In the genomic region with DNA sequence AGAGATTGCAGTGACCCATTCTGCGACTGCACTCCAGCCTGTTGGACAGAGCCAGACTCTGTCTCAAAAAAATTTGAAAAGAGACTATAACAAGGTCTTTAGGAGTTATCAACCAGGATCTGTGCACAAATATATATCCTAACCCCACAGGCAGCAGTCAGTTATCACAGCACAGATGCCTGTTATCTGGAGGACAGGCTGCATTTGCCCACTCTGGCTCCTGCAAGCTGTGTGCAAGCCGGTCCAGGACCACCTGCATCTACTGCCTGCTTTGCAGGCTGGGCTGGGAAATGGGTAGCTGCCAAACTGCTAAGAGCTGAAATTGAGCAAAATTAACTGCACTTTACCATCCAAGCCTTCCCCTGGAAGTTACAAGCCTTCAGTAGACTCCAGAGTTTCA, we compare ENCODE assay signal across 25 cellular contexts. TPM values are rescaled to one million over a fixed set of nuclear protein-coding genes. Genes with fewer than 3 reads are reported as not detected.
DNase-seq lines count a peak whose midpoint lies in the region; ATAC-seq, FAIRE-seq and TF ChIP-seq lines count a peak whose summit lies in the region.
"Had no signal": no experiment of that assay in that cellular context is flagged by ENCODE, and none has a peak within 500 bp of the region (broad histone marks: within the 10 kb centered on the region; RNA-seq: fewer than 3 reads in every experiment).

No MANE protein-coding gene starts in this region.

- H3K27me3 ChIP-seq in HepG2 (ENCODE audit: control insufficient read depth in 1 of 2, insufficient read depth in 2 of 2, low read length in 2 of 2) (no peaks in the 10 kb centered on the region), right lobe of liver (no peaks in the 10 kb centered on the region), K562 (ENCODE audit: control insufficient read depth in 2 of 2, insufficient read depth in 2 of 2, low read length in 2 of 2) (no peaks in the 10 kb centered on the region), neuronal stem cell (ENCODE audit: control insufficient read depth in 3 of 3, insufficient read depth in 3 of 3, low read depth in 1 of 3, low read length in 3 of 3) (no peaks in the 10 kb centered on the region)
- H3K27me3 ChIP-seq: BLaER1 had no signal

- TF ChIP-seq EP300 in HepG2 (IDR thresholded peaks at IDR 0.05; ENCODE audit: low read depth in 2 of 2, low read length in 2 of 2) (no peak), HepG2 (CRISPR knock-in tag; IDR thresholded peaks at IDR 0.05; ENCODE audit: borderline replicate concordance) (no peak), K562 (IDR thresholded peaks at IDR 0.05; ENCODE audit: low read length) (peak; percentile 48; the same call in 1 of the 2 replicates)

- H3K27ac ChIP-seq in HepG2 (ENCODE audit: extremely low read length, insufficient read depth, low read length) (peak overlapping the region; percentile 67), right lobe of liver (no peak overlapping the region), RWPE1 (peak overlapping the region; percentile 39), K562 (ENCODE audit: extremely low read depth, low read depth, low read length) (peak overlapping the region; percentile 32; the same call in 1 of the 3 replicates), neuronal stem cell (replicated peaks; ENCODE audit: low read length) (no peak overlapping the region)
- H3K27ac ChIP-seq: BLaER1, PC-9 had no signal

- H3K4me3 ChIP-seq in HepG2 (replicated peaks in 1 of 3; ENCODE audit: insufficient read depth in 1 of 3, low read depth in 2 of 3, low read length in 3 of 3) (no peak overlapping the region), right lobe of liver (no peak overlapping the region), K562 (no peak overlapping the region), neuronal stem cell (ENCODE audit: low read length in 2 of 2) (no peak overlapping the region)
- H3K4me3 ChIP-seq: BLaER1, PC-9 had no signal

- no peaks in the 10 kb centered on the region for H4K20me1 ChIP-seq in HepG2 (ENCODE audit: insufficient read depth, low read length)
- H4K20me1 ChIP-seq in K562 (replicated peaks; ENCODE audit: control insufficient read depth, insufficient read depth, low read length), result no peaks in the 10 kb centered on the region
- H4K20me1 ChIP-seq: BLaER1 had no signal

- H3K36me3 ChIP-seq in HepG2 (replicated peaks in 1 of 2; ENCODE audit: control insufficient read depth in 1 of 2, insufficient read depth in 2 of 2, low read length in 2 of 2) (no peaks in the 10 kb centered on the region), right lobe of liver (no peaks in the 10 kb centered on the region), K562 (ENCODE audit: control insufficient read depth, insufficient read depth, low read length) (no peaks in the 10 kb centered on the region), neuronal stem cell (replicated peaks in 1 of 2; ENCODE audit: control insufficient read depth in 2 of 2, insufficient read depth in 2 of 2, low read length in 2 of 2) (no peaks in the 10 kb centered on the region)
- H3K36me3 ChIP-seq: BLaER1 had no signal

- no peak overlapping the region for H3K14ac ChIP-seq in neuronal stem cell (ENCODE audit: low read length)

- H3K9me1 ChIP-seq in K562 (ENCODE audit: control insufficient read depth, insufficient read depth, low read length), result no peaks in the 10 kb centered on the region

- H3K9ac ChIP-seq in HepG2 (ENCODE audit: insufficient read depth, low read depth, low read length), result no peak overlapping the region
- peak overlapping the region in 1 of 2 experiments; percentile 73; a peak in 1 of 4 replicates for H3K9ac ChIP-seq in K562 (ENCODE audit: insufficient read depth in 1 of 2, low read depth in 2 of 2, low read length in 2 of 2)
- H3K9ac ChIP-seq in neuronal stem cell (ENCODE audit: low read depth, low read length, poor library complexity), result no peak overlapping the region
- H3K9ac ChIP-seq: BLaER1 had no signal

- no peak overlapping the region for H3K4ac ChIP-seq in neuronal stem cell (ENCODE audit: low read length)

- H2AFZ ChIP-seq in HepG2 (ENCODE audit: low read length) (no peak overlapping the region), K562 (ENCODE audit: low read depth, low read length) (no peak overlapping the region), neuronal stem cell (ENCODE audit: low read length) (no peak overlapping the region)
- H2AFZ ChIP-seq: PC-9 had no signal

- H4K8ac ChIP-seq in neuronal stem cell (ENCODE audit: low read depth, low read length), result no peak overlapping the region

- H2BK120ac ChIP-seq in neuronal stem cell (ENCODE audit: low read depth, low read length), result no peak overlapping the region

- no peak overlapping the region for H3K18ac ChIP-seq in neuronal stem cell (ENCODE audit: low read length)

- ATAC-seq in HepG2 (no peak), right lobe of liver (no peak), K562 (peak; percentile 18), GM19328 (IDR thresholded peaks at IDR 0.05; ENCODE audit: unreplicated experiment) (no peak)

- H3K4me2 ChIP-seq in HepG2 (ENCODE audit: low read depth, low read length), result no peak overlapping the region
- H3K4me2 ChIP-seq in K562 (ENCODE audit: insufficient read depth, low read length), result peak overlapping the region; percentile 27; the same call in 1 of the 2 replicates
- no peak overlapping the region for H3K4me2 ChIP-seq in neuronal stem cell (ENCODE audit: insufficient read depth, low read length, poor library complexity, severe bottlenecking)
- H3K4me2 ChIP-seq: BLaER1, PC-9 had no signal

- intact Hi-C loops in HepG2 (cut with micrococcal nuclease; ENCODE audit: unreplicated experiment) (no loop called here), right lobe of liver (cut with DNase I) (no loop called here), K562 (cut with micrococcal nuclease) (no loop called here)

- DNase-seq in HepG2 (ENCODE audit: low spot score), result no peak
- DNase-seq in right lobe of liver, result no peak
- no peak for DNase-seq in RWPE1 (ENCODE audit: low spot score)
- peak in 1 of 4 experiments; percentile 62 for DNase-seq in K562 (ENCODE audit: extremely low read depth in 1 of 4, low spot score in 3 of 4)
- no peak for DNase-seq in neuronal stem cell (ENCODE audit: low spot score)
- no peak for DNase-seq in NCI-H524 (lab: John Stamatoyannopoulos, UW)
- DNase-seq in NCI-H524 treated with DMSO at 0.1 percent for 48 hours (lab: John Stamatoyannopoulos, UW), result no peak
- DNase-seq: ACHN; CD4-positive, CD25-positive, alpha-beta regulatory T cell; DMS153; DND-41; NCI-H1092 treated with DMSO at 0.1 percent for 48 hours; NCI-H1436; NCI-H187; NCI-H2081 treated with DMSO at 0.1 percent for 48 hours; NCI-H2171; NCI-H226; NCI-H510A; NCI-H774; NK-92 treated with Interleukin-12 subunit alpha and Interleukin-12 subunit beta, amount 100 ng/mL, for 24 hours; PC-9; SHP77 treated with DMSO at 0.1 percent for 48 hours had no signal

- H3K4me1 ChIP-seq in HepG2 (ENCODE audit: insufficient read depth, low read length) (peaks cover 92% of the 10 kb centered on the region), right lobe of liver (no peaks in the 10 kb centered on the region), K562 (replicated peaks in 1 of 2; ENCODE audit: control insufficient read depth in 2 of 2, insufficient read depth in 2 of 2, low read length in 2 of 2) (peaks cover 35 to 40% of the 10 kb centered on the region in 2 experiments), neuronal stem cell (ENCODE audit: control insufficient read depth in 2 of 2, insufficient read depth in 1 of 2, low read depth in 1 of 2, low read length in 2 of 2) (peaks cover 0 to 10% of the 10 kb centered on the region in 2 donors)

- in situ Hi-C loops in HepG2 (cut with HindIII; ENCODE audit: extremely low pct_ligation_motif_present, low pct_unique_long_range_greater_than_20kb) (no loop called here), K562 (cut with MboI) (no loop called here)

- FAIRE-seq in HepG2 (lab: Jason Lieb, UNC) (no peak), K562 (lab: Jason Lieb, UNC) (peak; percentile 77)
- FAIRE-seq: GM19239 had no signal

- H2BK5ac ChIP-seq in neuronal stem cell (ENCODE audit: low read length), result no peak overlapping the region

- no peak overlapping the region for H3K23ac ChIP-seq in neuronal stem cell (ENCODE audit: low read depth, low read length, poor library complexity)

- H2BK15ac ChIP-seq in neuronal stem cell (ENCODE audit: low read length), result no peak overlapping the region

- no peak overlapping the region for H4K91ac ChIP-seq in neuronal stem cell (ENCODE audit: low read depth, low read length, poor library complexity)

- TF ChIP-seq RAD21 in HepG2 (CRISPR knock-in tag; IDR thresholded peaks at IDR 0.05) (no peak), K562 (CRISPR knock-in tag; conservative IDR thresholded peaks at IDR 0.05 in 1 of 2, IDR thresholded peaks at IDR 0.05 in 1 of 2) (no peak)

- POLR2A ChIA-PET in HepG2 (lab: Yijun Ruan, JAX) (interaction anchor here (3.3 kb wide), 1 partner anchor 31 kb away, joined by 11 read pairs; no protein-coding TSS in a partner anchor), RWPE1 (lab: Yijun Ruan, JAX; ENCODE audit: low non-redundant PET) (no interaction called here), K562 (lab: Yijun Ruan, JAX) (interaction anchor here (0.6 to 1.9 kb wide), 7 partner anchors 9 to 249 kb away, joined by 3 to 10 read pairs (median 5); no protein-coding TSS in a partner anchor)

- H2BK12ac ChIP-seq in neuronal stem cell (ENCODE audit: low read length), result no peak overlapping the region

- H2AK5ac ChIP-seq in neuronal stem cell (ENCODE audit: low read depth, low read length), result peak overlapping the region; percentile 32

- CTCF ChIA-PET in HepG2 (lab: Yijun Ruan, JAX; ENCODE audit: low intra/inter-chr PET ratio, low total read pairs) (no interaction called here), RWPE1 (lab: Yijun Ruan, JAX) (interaction anchor here (0.7 to 1.3 kb wide), 2 partner anchors 46 to 728 kb away, joined by 4 to 5 read pairs; no protein-coding TSS in a partner anchor), K562 (lab: Yijun Ruan, JAX; ENCODE audit: low intra/inter-chr PET ratio) (no interaction called here)

- H3K79me2 ChIP-seq in HepG2 (ENCODE audit: insufficient read depth, low read length) (no peaks in the 10 kb centered on the region), K562 (ENCODE audit: control insufficient read depth, insufficient read depth, low read length) (no peaks in the 10 kb centered on the region)

- no peak for TF ChIP-seq POLR2A in HepG2 (IDR thresholded peaks at IDR 0.05; ENCODE audit: insufficient read depth in 1 of 2, low read depth in 2 of 2, low read length in 2 of 2)
- no peak for TF ChIP-seq POLR2A in right lobe of liver (IDR thresholded peaks at IDR 0.05)
- TF ChIP-seq POLR2A in K562 (conservative IDR thresholded peaks at IDR 0.05), result no peak

- BruUV-seq in HepG2 (replicated peaks; lab: Mats Ljungman, UMichigan) (no TSS peak), K562 (replicated peaks; lab: Mats Ljungman, UMichigan) (no TSS peak)

- H3K9me3 ChIP-seq in HepG2 (ENCODE audit: low read length) (no peaks in the 10 kb centered on the region), right lobe of liver (no peaks in the 10 kb centered on the region), K562 (replicated peaks; ENCODE audit: control insufficient read depth, insufficient read depth, low read depth, low read length) (no peaks in the 10 kb centered on the region), neuronal stem cell (replicated peaks in 1 of 2; ENCODE audit: control insufficient read depth in 2 of 2, insufficient read depth in 1 of 2, low read depth in 1 of 2, low read length in 2 of 2) (no peaks in the 10 kb centered on the region)
- H3K9me3 ChIP-seq: BLaER1 had no signal

- no peaks in the 10 kb centered on the region for H3K79me1 ChIP-seq in neuronal stem cell (ENCODE audit: low read depth, low read length)

- TF ChIP-seq CTCF in HepG2 (CRISPR knock-in tag; IDR thresholded peaks at IDR 0.05) (no peak), right lobe of liver (IDR thresholded peaks at IDR 0.05) (no peak), RWPE1 (conservative IDR thresholded peaks at IDR 0.05; ENCODE audit: low read depth) (no peak), K562 (IDR thresholded peaks at IDR 0.05 in 2 of 3, conservative IDR thresholded peaks at IDR 0.05 in 1 of 3; ENCODE audit: insufficient read depth in 2 of 3, low read depth in 1 of 3, low read length in 3 of 3) (no peak)

- WGBS in HepG2 (ENCODE audit: low lambda C conversion rate), result 65% methylated on average over 2 of the region's 2 CpGs
- WGBS in right lobe of liver (ENCODE audit: insufficient coverage, low coverage, low lambda C conversion rate, missing lambda C conversion rate), result no CpG with 5 or more reads among the region's 2 CpGs
- 0% methylated on average over 2 of the region's 2 CpGs for whole genome bisulfite sequencing in K562 (ENCODE audit: insufficient coverage, low coverage, missing lambda C conversion rate)
- no CpG with 5 or more reads among the region's 2 CpGs for WGBS in neuronal stem cell (ENCODE audit: extremely low coverage in 2 of 2, insufficient read length in 2 of 2, insufficient replicate concordance in 1 of 2), 2 donors

RNA-seq across cellular contexts. Expression of a gene that starts 21.4 kb away (rescaled TPM):
- total RNA-seq in HepG2 (2016; rRNA removed; fragmentation: Illumina TruSeq; extraction: Trizol), result 11.1 and 14.8 TPM in 2 replicates
- total RNA-seq in HepG2 (2016; cell fraction: cytosol; rRNA removed; fragmentation: Illumina TruSeq; extraction: Trizol; ENCODE audit: low read depth), result 5.2 and 6.2 TPM in 2 replicates
- 10.9 and 13.8 TPM in 2 replicates for total RNA-seq in HepG2 (2016; cell fraction: insoluble cytoplasmic fraction; rRNA removed; fragmentation: Illumina TruSeq; extraction: Trizol)
- 6.6 and 7.2 TPM in 2 replicates for total RNA-seq in HepG2 (2016; cell fraction: membrane; rRNA removed; fragmentation: Illumina TruSeq; extraction: Trizol)
- 15.7 and 18.1 TPM in 2 replicates for total RNA-seq in HepG2 (2016; cell fraction: nucleus; rRNA removed; fragmentation: Illumina TruSeq; extraction: Trizol)
- 10.2 and 10.5 TPM in 2 replicates for polyA plus RNA-seq in HepG2 (2011; rRNA removed)
- 5.8 and 9.2 TPM in 2 replicates for polyA plus RNA-seq in HepG2 (2011; cell fraction: cytosol; rRNA removed)
- 7.8 and 8.1 TPM in 2 replicates for polyA plus RNA-seq in HepG2 (2011; cell fraction: nucleus; rRNA removed)
- polyA plus RNA-seq in HepG2 (2012), result 12.0 and 12.1 TPM in 2 replicates
- 0.57 and 0.69 TPM in 2 replicates for polyA plus RNA-seq in HepG2 (2016; cell fraction: cytosol; fragmentation: Illumina TruSeq; extraction: Trizol; ENCODE audit: low read depth)
- 14.2 and 16.0 TPM in 2 replicates for polyA plus RNA-seq in HepG2 (2016; cell fraction: insoluble cytoplasmic fraction; fragmentation: Illumina TruSeq; extraction: Trizol; ENCODE audit: low read depth)
- 1.9 and 2.5 TPM in 2 replicates for polyA plus RNA-seq in HepG2 (2016; cell fraction: membrane; fragmentation: Illumina TruSeq; extraction: Trizol; ENCODE audit: low read depth)
- 19.9 and 20.7 TPM in 2 replicates for polyA plus RNA-seq in HepG2 (2016; cell fraction: nucleus; fragmentation: Illumina TruSeq; extraction: Trizol; ENCODE audit: insufficient read depth, low read depth)
- 15.4 and 22.7 TPM in 2 replicates for polyA minus RNA-seq in HepG2 (2011; rRNA and poly(A)+ RNA removed; ENCODE audit: low replicate concordance)
- 11.9 and 12.5 TPM in 2 replicates for polyA minus RNA-seq in HepG2 (2011; cell fraction: cytosol; rRNA and poly(A)+ RNA removed)
- 25.1 TPM in 2 replicates for polyA minus RNA-seq in HepG2 (2011; cell fraction: nucleus; rRNA and poly(A)+ RNA removed)
- total RNA-seq in right lobe of liver, result 10 to 100 TPM in 2 of 6 experiments, 1 to 10 TPM in 4; 7.5 to 14.1 (median 8.7) TPM
- 52.9 and 97.1 TPM in 2 replicates for total RNA-seq in K562 (2011; cell fraction: chromatin; rRNA removed; ENCODE audit: low replicate concordance)
- 37.2 and 37.4 TPM in 2 replicates for total RNA-seq in K562 (2011; cell fraction: nucleolus; rRNA removed)
- total RNA-seq in K562 (2011; cell fraction: nucleoplasm; rRNA removed), result 55.9 and 83.7 TPM in 2 replicates
- total RNA-seq in K562 (2014; rRNA removed), result 12.8 and 14.5 TPM in 2 replicates
- total RNA-seq in K562 (2014; rRNA removed; fragmentation: Illumina TruSeq; extraction: Trizol), result 28.4 and 34.6 TPM in 2 replicates
- total RNA-seq in K562 (2015; rRNA removed; fragmentation: Illumina TruSeq; extraction: Trizol), result 20.9 and 21.6 TPM in 2 replicates
- total RNA-seq in K562 (2021), result 39.9 and 47.9 TPM in 2 replicates
- polyA plus RNA-seq in K562 (2011; rRNA removed), result 28.7 and 29.3 TPM in 2 replicates
- 14.3 and 23.5 TPM in 2 replicates for polyA plus RNA-seq in K562 (2011; cell fraction: cytosol; rRNA removed)
- 28.5 and 38.9 TPM in 2 replicates for polyA plus RNA-seq in K562 (2011; cell fraction: nucleus; rRNA removed)
- polyA plus RNA-seq in K562 (2012), result 21.9 and 22.8 TPM in 2 replicates
- polyA plus RNA-seq in K562 (2014; fragmentation: Illumina TruSeq; extraction: Trizol), result 35.3 and 35.6 TPM in 2 replicates
- 10 to 100 TPM in 1 of 2 experiments, 1 to 10 TPM in 1; 8.5 to 10.9 TPM for polyA plus RNA-seq in K562 (2014; fragmentation: Nextera tagmentation; extraction: Ambion mirVana)
- polyA plus RNA-seq in K562 (2014; rRNA removed), result 16.9 and 19.1 TPM in 2 replicates
- polyA minus RNA-seq in K562 (2011; rRNA and poly(A)+ RNA removed), result 34.1 and 35.8 TPM in 2 replicates
- polyA minus RNA-seq in K562 (2011; cell fraction: cytosol; rRNA and poly(A)+ RNA removed), result 22.5 and 26.1 TPM in 2 replicates
- 12.4 and 24.8 TPM in 2 replicates for polyA minus RNA-seq in K562 (2011; cell fraction: nucleus; rRNA and poly(A)+ RNA removed)
- 17.2 TPM for polyA plus RNA-seq in neuronal stem cell (2013, experiment 1 of 2)
- polyA plus RNA-seq in neuronal stem cell (2013, experiment 2 of 2), result 18.0 TPM

Comparison
In these comparisons a context has a peak if more than half of its experiments do, and no peak if none do; other contexts are left out.
1. H3K27ac ChIP-seq: peak in HepG2 (single experiment), RWPE1 (single experiment) and K562 (single experiment); none in right lobe of liver (0 of 3) and neuronal stem cell (single experiment).